ENCODE assay signal across 1 cellular context in the genomic region with DNA sequence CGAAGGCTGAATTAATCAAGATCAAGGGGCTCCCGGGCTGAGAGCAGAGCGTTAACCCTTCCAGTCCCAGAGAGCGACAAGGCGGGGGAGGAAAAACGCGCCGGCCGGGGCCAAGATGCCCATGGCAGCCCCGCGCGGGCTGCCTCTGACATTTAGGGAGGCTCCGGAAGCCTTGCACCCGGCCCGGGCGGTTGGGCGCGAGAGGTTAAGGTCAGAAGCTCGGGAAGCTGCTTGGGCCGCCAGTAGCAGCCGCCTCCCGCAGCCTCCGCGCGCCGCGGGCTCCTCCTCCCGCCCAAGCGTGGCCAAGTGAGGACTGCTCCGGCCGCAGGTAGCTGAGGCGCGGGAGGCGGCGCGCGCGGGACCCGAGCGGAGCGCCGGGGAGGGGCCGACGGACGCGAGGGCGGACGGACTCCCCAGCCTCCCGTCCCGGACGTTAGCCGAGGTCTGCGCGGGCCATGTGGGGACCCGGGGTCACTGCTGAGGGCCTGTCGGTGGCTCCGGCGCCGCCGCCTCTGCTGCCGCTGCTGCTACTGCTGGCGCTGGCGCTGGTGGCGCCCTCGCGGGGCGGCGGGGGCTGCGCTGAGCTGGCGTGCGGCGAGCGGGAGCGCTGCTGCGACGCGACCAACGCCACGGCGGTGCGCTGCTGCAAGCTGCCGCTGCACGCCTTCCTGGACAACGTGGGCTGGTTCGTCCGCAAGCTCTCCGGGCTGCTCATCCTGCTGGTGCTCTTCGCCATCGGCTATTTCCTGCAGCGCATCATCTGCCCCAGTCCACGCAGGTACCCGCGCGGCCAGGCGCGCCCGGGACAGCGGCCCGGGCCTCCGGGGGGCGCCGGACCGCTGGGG.
TF ChIP-seq lines count a peak whose summit lies in the region.

A gene (plus strand): TSS at position 242 of the 845 bp plus-strand sequence. CDS start 214 bp downstream, at position 456.

TF ChIP-seq in K562, 482 proteins besides CTCF, POLR2A, EP300 and RAD21 (continued from another document and continues in another):
- TF ChIP-seq, protein P1, sequence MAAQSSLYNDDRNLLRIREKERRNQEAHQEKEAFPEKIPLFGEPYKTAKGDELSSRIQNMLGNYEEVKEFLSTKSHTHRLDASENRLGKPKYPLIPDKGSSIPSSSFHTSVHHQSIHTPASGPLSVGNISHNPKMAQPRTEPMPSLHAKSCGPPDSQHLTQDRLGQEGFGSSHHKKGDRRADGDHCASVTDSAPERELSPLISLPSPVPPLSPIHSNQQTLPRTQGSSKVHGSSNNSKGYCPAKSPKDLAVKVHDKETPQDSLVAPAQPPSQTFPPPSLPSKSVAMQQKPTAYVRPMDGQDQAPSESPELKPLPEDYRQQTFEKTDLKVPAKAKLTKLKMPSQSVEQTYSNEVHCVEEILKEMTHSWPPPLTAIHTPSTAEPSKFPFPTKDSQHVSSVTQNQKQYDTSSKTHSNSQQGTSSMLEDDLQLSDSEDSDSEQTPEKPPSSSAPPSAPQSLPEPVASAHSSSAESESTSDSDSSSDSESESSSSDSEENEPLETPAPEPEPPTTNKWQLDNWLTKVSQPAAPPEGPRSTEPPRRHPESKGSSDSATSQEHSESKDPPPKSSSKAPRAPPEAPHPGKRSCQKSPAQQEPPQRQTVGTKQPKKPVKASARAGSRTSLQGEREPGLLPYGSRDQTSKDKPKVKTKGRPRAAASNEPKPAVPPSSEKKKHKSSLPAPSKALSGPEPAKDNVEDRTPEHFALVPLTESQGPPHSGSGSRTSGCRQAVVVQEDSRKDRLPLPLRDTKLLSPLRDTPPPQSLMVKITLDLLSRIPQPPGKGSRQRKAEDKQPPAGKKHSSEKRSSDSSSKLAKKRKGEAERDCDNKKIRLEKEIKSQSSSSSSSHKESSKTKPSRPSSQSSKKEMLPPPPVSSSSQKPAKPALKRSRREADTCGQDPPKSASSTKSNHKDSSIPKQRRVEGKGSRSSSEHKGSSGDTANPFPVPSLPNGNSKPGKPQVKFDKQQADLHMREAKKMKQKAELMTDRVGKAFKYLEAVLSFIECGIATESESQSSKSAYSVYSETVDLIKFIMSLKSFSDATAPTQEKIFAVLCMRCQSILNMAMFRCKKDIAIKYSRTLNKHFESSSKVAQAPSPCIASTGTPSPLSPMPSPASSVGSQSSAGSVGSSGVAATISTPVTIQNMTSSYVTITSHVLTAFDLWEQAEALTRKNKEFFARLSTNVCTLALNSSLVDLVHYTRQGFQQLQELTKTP (IDR thresholded peaks at IDR 0.05; ENCODE audit: low read depth in 1 of 2, partially characterized antibody in 2 of 2), result no peak
- TF ChIP-seq, protein P2, sequence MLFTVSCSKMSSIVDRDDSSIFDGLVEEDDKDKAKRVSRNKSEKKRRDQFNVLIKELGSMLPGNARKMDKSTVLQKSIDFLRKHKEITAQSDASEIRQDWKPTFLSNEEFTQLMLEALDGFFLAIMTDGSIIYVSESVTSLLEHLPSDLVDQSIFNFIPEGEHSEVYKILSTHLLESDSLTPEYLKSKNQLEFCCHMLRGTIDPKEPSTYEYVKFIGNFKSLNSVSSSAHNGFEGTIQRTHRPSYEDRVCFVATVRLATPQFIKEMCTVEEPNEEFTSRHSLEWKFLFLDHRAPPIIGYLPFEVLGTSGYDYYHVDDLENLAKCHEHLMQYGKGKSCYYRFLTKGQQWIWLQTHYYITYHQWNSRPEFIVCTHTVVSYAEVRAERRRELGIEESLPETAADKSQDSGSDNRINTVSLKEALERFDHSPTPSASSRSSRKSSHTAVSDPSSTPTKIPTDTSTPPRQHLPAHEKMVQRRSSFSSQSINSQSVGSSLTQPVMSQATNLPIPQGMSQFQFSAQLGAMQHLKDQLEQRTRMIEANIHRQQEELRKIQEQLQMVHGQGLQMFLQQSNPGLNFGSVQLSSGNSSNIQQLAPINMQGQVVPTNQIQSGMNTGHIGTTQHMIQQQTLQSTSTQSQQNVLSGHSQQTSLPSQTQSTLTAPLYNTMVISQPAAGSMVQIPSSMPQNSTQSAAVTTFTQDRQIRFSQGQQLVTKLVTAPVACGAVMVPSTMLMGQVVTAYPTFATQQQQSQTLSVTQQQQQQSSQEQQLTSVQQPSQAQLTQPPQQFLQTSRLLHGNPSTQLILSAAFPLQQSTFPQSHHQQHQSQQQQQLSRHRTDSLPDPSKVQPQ (CRISPR knock-in tag; IDR thresholded peaks at IDR 0.05; ENCODE audit: borderline replicate concordance), result no peak
- TF ChIP-seq SMAD4 (CRISPR knock-in tag; conservative IDR thresholded peaks at IDR 0.05), result peak; percentile 76; the same call in 1 of the 2 replicates
- TF ChIP-seq, protein P3, sequence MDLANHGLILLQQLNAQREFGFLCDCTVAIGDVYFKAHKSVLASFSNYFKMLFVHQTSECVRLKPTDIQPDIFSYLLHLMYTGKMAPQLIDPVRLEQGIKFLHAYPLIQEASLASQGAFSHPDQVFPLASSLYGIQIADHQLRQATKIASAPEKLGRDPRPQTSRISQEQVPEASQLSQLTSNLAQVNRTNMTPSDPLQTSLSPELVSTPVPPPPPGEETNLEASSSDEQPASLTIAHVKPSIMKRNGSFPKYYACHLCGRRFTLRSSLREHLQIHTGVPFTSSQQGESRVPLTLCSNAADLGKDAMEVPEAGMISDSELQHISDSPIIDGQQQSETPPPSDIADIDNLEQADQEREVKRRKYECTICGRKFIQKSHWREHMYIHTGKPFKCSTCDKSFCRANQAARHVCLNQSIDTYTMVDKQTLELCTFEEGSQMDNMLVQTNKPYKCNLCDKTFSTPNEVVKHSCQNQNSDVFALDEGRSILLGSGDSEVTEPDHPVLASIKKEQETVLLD (IDR thresholded peaks at IDR 0.05), result peak; percentile 30; the same call in 1 of the 2 replicates
- TF ChIP-seq ZNF699 (CRISPR knock-in tag; IDR thresholded peaks at IDR 0.05; ENCODE audit: insufficient replicate concordance), result no peak
- 0 out of 2 replicates have a peak, but pooled peaks have one; percentile 36 for TF ChIP-seq ZBTB1 (CRISPR knock-in tag; IDR thresholded peaks at IDR 0.05; ENCODE audit: borderline replicate concordance, low read depth)
- TF ChIP-seq RFX1 (IDR thresholded peaks at IDR 0.05), result no peak
- TF ChIP-seq MTA2 (IDR thresholded peaks at IDR 0.05; ENCODE audit: low read depth), result no peak
- TF ChIP-seq E2F3 (CRISPR knock-in tag; IDR thresholded peaks at IDR 0.05), result no peak; the same call in 1 of the 2 replicates
- no peak for TF ChIP-seq PRMT5 (CRISPR knock-in tag; IDR thresholded peaks at IDR 0.05)
- no peak for TF ChIP-seq BDP1 (IDR thresholded peaks at IDR 0.05; ENCODE audit: insufficient read depth, insufficient read length)
- TF ChIP-seq ZNF584 (CRISPR knock-in tag; IDR thresholded peaks at IDR 0.05; ENCODE audit: low read depth), result no peak
- TF ChIP-seq, protein P4, sequence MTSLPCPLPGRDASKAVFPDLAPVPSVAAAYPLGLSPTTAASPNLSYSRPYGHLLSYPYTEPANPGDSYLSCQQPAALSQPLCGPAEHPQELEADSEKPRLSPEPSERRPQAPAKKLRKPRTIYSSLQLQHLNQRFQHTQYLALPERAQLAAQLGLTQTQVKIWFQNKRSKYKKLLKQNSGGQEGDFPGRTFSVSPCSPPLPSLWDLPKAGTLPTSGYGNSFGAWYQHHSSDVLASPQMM (CRISPR knock-in tag; IDR thresholded peaks at IDR 0.05), result no peak
- TF ChIP-seq ADNP (tag; IDR thresholded peaks at IDR 0.05), result no peak
- TF ChIP-seq MAFK (IDR thresholded peaks at IDR 0.05; ENCODE audit: low read length), result no peak
- no peak for TF ChIP-seq ZC3H11A (IDR thresholded peaks at IDR 0.05; ENCODE audit: low read depth, low read length)
- TF ChIP-seq HNRNPLL (IDR thresholded peaks at IDR 0.05; ENCODE audit: low read depth, low read length, poor library complexity, severe bottlenecking), result peak; percentile 69
- TF ChIP-seq KAT2B (IDR thresholded peaks at IDR 0.05; ENCODE audit: low read depth, low read length), result peak; percentile 24
- TF ChIP-seq RBM14 (IDR thresholded peaks at IDR 0.05; ENCODE audit: borderline replicate concordance, insufficient read depth, low read depth, low read length), result no peak
- TF ChIP-seq GATA2 (CRISPR knock-in tag; IDR thresholded peaks at IDR 0.05), result no peak
- TF ChIP-seq SIN3A (IDR thresholded peaks at IDR 0.05; ENCODE audit: borderline replicate concordance in 2 of 2, control insufficient read depth in 1 of 2, low read depth in 2 of 2, low read length in 2 of 2), result peak in 1 of 2 experiments; percentile 42; a peak in 1 of 4 replicates
- no peak for TF ChIP-seq ZNF696 (CRISPR knock-in tag; conservative IDR thresholded peaks at IDR 0.05)
- TF ChIP-seq MECOM (CRISPR knock-in tag; IDR thresholded peaks at IDR 0.05), result no peak
- TF ChIP-seq TRIM28 (IDR thresholded peaks at IDR 0.05), result no peak
- TF ChIP-seq SRSF7 (optimal IDR thresholded peaks at IDR 0.05; ENCODE audit: low read depth, low read length), result no peak
- 0 out of 2 replicates have a peak, but pooled peaks have one; percentile 21 for TF ChIP-seq GABPA (tag; conservative IDR thresholded peaks at IDR 0.05; ENCODE audit: low read depth)
- TF ChIP-seq HLTF (IDR thresholded peaks at IDR 0.05), result no peak
- 0 out of 2 replicates have a peak, but pooled peaks have one; percentile 30 for TF ChIP-seq TGIF2 (CRISPR knock-in tag; IDR thresholded peaks at IDR 0.05)
- peak; percentile 46; the same call in 1 of the 2 replicates for TF ChIP-seq BCOR (IDR thresholded peaks at IDR 0.05)
- TF ChIP-seq PHF21A (IDR thresholded peaks at IDR 0.05; ENCODE audit: borderline replicate concordance, low read depth), result no peak
- TF ChIP-seq, protein P5, sequence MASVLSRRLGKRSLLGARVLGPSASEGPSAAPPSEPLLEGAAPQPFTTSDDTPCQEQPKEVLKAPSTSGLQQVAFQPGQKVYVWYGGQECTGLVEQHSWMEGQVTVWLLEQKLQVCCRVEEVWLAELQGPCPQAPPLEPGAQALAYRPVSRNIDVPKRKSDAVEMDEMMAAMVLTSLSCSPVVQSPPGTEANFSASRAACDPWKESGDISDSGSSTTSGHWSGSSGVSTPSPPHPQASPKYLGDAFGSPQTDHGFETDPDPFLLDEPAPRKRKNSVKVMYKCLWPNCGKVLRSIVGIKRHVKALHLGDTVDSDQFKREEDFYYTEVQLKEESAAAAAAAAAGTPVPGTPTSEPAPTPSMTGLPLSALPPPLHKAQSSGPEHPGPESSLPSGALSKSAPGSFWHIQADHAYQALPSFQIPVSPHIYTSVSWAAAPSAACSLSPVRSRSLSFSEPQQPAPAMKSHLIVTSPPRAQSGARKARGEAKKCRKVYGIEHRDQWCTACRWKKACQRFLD (CRISPR knock-in tag; IDR thresholded peaks at IDR 0.05), result no peak
- no peak for TF ChIP-seq SPI1 (IDR thresholded peaks at IDR 0.05; ENCODE audit: borderline replicate concordance, low read depth, low read length)
- no peak for TF ChIP-seq ZNF140 (CRISPR knock-in tag; IDR thresholded peaks at IDR 0.05)
- TF ChIP-seq ZNF384 (IDR thresholded peaks at IDR 0.05; ENCODE audit: low read depth, low read length), result no peak
- TF ChIP-seq, protein P6, sequence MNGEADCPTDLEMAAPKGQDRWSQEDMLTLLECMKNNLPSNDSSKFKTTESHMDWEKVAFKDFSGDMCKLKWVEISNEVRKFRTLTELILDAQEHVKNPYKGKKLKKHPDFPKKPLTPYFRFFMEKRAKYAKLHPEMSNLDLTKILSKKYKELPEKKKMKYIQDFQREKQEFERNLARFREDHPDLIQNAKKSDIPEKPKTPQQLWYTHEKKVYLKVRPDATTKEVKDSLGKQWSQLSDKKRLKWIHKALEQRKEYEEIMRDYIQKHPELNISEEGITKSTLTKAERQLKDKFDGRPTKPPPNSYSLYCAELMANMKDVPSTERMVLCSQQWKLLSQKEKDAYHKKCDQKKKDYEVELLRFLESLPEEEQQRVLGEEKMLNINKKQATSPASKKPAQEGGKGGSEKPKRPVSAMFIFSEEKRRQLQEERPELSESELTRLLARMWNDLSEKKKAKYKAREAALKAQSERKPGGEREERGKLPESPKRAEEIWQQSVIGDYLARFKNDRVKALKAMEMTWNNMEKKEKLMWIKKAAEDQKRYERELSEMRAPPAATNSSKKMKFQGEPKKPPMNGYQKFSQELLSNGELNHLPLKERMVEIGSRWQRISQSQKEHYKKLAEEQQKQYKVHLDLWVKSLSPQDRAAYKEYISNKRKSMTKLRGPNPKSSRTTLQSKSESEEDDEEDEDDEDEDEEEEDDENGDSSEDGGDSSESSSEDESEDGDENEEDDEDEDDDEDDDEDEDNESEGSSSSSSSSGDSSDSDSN (IDR thresholded peaks at IDR 0.05; ENCODE audit: borderline replicate concordance in 1 of 2, low read depth in 2 of 2, low read length in 2 of 2), result peak in 1 of 2 experiments; percentile 83; a peak in 1 of 4 replicates
- TF ChIP-seq, protein P7, sequence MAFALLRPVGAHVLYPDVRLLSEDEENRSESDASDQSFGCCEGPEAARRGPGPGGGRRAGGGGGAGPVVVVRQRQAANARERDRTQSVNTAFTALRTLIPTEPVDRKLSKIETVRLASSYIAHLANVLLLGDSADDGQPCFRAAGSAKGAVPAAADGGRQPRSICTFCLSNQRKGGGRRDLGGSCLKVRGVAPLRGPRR (CRISPR knock-in tag; IDR thresholded peaks at IDR 0.05), result no peak
- TF ChIP-seq HOXB6 (CRISPR knock-in tag; IDR thresholded peaks at IDR 0.05; ENCODE audit: borderline replicate concordance), result no peak
- no peak for TF ChIP-seq SRF (CRISPR knock-in tag; IDR thresholded peaks at IDR 0.05)
- TF ChIP-seq RHOXF2B (CRISPR knock-in tag; conservative IDR thresholded peaks at IDR 0.05), result no peak
- TF ChIP-seq ESRRA (IDR thresholded peaks at IDR 0.05; ENCODE audit: borderline replicate concordance, low read depth), result peak; percentile 28; the same call in 1 of the 2 replicates
- peak; percentile 58; the same call in 1 of the 2 replicates for TF ChIP-seq HNRNPL (IDR thresholded peaks at IDR 0.05; ENCODE audit: low read depth, low read length)
- TF ChIP-seq TOE1 (IDR thresholded peaks at IDR 0.05; ENCODE audit: borderline replicate concordance), result peak; percentile 44; the same call in 1 of the 2 replicates
- no peak for TF ChIP-seq TOE1 (CRISPR knock-in tag; IDR thresholded peaks at IDR 0.05; ENCODE audit: borderline replicate concordance, low read depth)
- no peak for TF ChIP-seq FOXK1 (CRISPR knock-in tag; IDR thresholded peaks at IDR 0.05; ENCODE audit: borderline replicate concordance)
- no peak for TF ChIP-seq NFRKB (IDR thresholded peaks at IDR 0.05; ENCODE audit: low read depth)
- no peak for TF ChIP-seq PTRF (tag; IDR thresholded peaks at IDR 0.05)
- no peak for TF ChIP-seq CBX3 (IDR thresholded peaks at IDR 0.05; ENCODE audit: borderline replicate concordance in 1 of 2, low read length in 2 of 2)
- TF ChIP-seq RFX5 (IDR thresholded peaks at IDR 0.05; ENCODE audit: low read depth, low read length), result no peak
- TF ChIP-seq ZNF644 (tag; IDR thresholded peaks at IDR 0.05; ENCODE audit: low read depth), result no peak
- no peak for TF ChIP-seq KLF6 (CRISPR knock-in tag; IDR thresholded peaks at IDR 0.05; ENCODE audit: borderline replicate concordance)
- peak; percentile 57 for TF ChIP-seq CREM (IDR thresholded peaks at IDR 0.05; ENCODE audit: low read depth)
